ENCODE assay signal across 8 cellular contexts in the genomic region with DNA sequence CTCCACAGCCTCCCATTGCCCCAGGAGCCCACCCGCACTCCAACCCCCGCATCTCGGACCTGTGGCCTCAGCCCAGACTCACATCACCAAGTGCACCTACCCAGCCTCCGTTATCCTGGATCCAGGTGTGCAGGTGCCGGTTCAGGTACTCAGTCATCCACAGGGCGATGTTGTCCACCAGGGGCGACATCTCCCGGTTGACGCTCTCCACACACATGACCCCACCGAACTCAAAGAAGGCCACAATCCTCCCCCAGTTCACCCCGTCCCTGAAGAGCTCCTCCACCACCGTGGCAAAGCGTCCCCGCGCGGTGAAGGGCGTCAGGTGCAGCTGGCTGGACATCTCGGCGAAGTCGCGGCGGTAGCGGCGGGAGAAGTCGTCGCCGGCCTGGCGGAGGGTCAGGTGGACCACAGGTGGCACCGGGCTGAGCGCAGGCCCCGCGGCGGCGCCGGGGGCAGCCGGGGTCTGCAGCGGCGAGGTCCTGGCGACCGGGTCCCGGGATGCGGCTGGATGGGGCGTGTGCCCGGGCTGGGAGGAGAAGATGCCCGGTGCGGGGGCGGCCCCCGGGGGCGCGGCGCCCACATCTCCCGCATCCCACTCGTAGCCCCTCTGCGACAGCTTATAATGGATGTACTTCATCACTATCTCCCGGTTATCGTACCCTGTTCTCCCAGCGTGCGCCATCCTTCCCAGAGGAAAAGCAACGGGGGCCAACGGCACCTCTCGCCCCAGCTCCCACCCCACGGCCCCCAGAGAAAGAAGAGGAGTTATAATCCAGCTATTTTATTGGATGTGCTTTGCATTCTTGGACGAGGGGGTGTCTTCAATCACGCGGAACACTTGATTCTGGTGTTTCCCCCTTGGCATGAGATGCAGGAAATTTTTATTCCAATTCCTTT. TPM values are rescaled to one million over a fixed set of nuclear protein-coding genes. Genes with fewer than 3 reads are reported as not detected.
DNase-seq lines count a peak whose midpoint lies in the region; ATAC-seq and TF ChIP-seq lines count a peak whose summit lies in the region.

No MANE protein-coding gene starts in this region.

- peak overlapping the region; percentile 98 for H3K4me2 ChIP-seq in HCT116 (ENCODE audit: low read length)

- H2AFZ ChIP-seq in HCT116 (ENCODE audit: low read depth, low read length, poor library complexity, severe bottlenecking): no peak overlapping the region

- POLR2A ChIA-PET in HCT116 (lab: Charles Lee): no interaction called here

- H3K9ac ChIP-seq in HCT116 (ENCODE audit: low read length): no peak overlapping the region

- no peak for TF ChIP-seq RAD21 in HCT116 (IDR thresholded peaks at IDR 0.05; ENCODE audit: low read depth)

- TF ChIP-seq CTCF in GM12873 (IDR thresholded peaks at IDR 0.05; ENCODE audit: insufficient read depth, low read depth, low read length, missing control alignments) (peak; percentile 96), HCT116 (IDR thresholded peaks at IDR 0.05 in 2 of 3, conservative IDR thresholded peaks at IDR 0.05 in 1 of 3; ENCODE audit: borderline replicate concordance in 1 of 3, insufficient read depth in 1 of 3, low read depth in 2 of 3, low read length in 2 of 3) (no peak), choroid plexus epithelial cell (conservative IDR thresholded peaks at IDR 0.05; ENCODE audit: low read depth, low read length) (peak; percentile 60), lower lobe of right lung (IDR thresholded peaks at IDR 0.05) (peak; percentile 59)

- H3K27ac ChIP-seq in HCT116 (ENCODE audit: low read depth, low read length) (no peak overlapping the region), lower lobe of right lung (peak overlapping the region; percentile 51)

- no peaks in the 10 kb centered on the region for H3K9me2 ChIP-seq in HCT116 (ENCODE audit: insufficient read depth)

- H3K36me3 ChIP-seq in HCT116 (ENCODE audit: control insufficient read depth in 1 of 2, insufficient read depth in 2 of 2, low read length in 2 of 2) (no peaks in the 10 kb centered on the region), lower lobe of right lung (no peaks in the 10 kb centered on the region)

- H3K4me3 ChIP-seq in HCT116 (replicated peaks in 1 of 2; ENCODE audit: low read depth in 1 of 2, low read length in 2 of 2) (no peak overlapping the region), choroid plexus epithelial cell (ENCODE audit: low read depth, low read length) (peak overlapping the region; percentile 38), lower lobe of right lung (peak overlapping the region; percentile 73)

- CTCF ChIA-PET in HCT116 (lab: Charles Lee): interaction anchor here (1.7 kb wide), 1 partner anchor 186 kb away, joined by 4 read pairs; no protein-coding TSS in a partner anchor

- RAD21 ChIA-PET in HCT116 (lab: Charles Lee; ENCODE audit: low non-redundant PET in 1 of 2, low total read pairs in 2 of 2, uncharacterized antibody in 2 of 2, unreplicated experiment in 2 of 2): no interaction called here

- DNase-seq in HCT116 (ENCODE audit: low read depth, low spot score) (no peak), NCI-H146 (lab: John Stamatoyannopoulos, UW) (peak; percentile 97), choroid plexus epithelial cell (ENCODE audit: low read depth) (peak; percentile 12), lower lobe of right lung (peak; percentile 71), NCI-H1048 (lab: John Stamatoyannopoulos, UW) (no peak)
- peak; percentile 70 for DNase-seq in activated CD4-positive, alpha-beta T cell treated with anti-CD3 and anti-CD28 coated beads for 1 hour
- DNase-seq in stimulated activated CD8-positive, alpha-beta memory T cell treated with anti-CD3 and anti-CD28 coated beads, Interleukin-12 subunit alpha, Interleukin-12 subunit beta, amount 100 ng/mL, for 1 hour (ENCODE audit: low read depth): peak; percentile 66

- BruUV-seq in HCT116 (replicated peaks; lab: Mats Ljungman, UMichigan): no TSS peak

- ATAC-seq in HCT116: no peak
- peak; percentile 33 to 53 for ATAC-seq in lower lobe of right lung

- no peak for TF ChIP-seq POLR2A in HCT116 (IDR thresholded peaks at IDR 0.05; ENCODE audit: borderline replicate concordance, extremely low read depth, insufficient read depth, insufficient read length)

- H3K27me3 ChIP-seq in HCT116 (ENCODE audit: insufficient read depth, low read length) (0 out of 2 replicates have a peak, but pooled peaks cover 7% of the 10 kb centered on the region), lower lobe of right lung (ENCODE audit: low read depth) (no peaks in the 10 kb centered on the region)

- intact Hi-C loops in HCT116 (cut with micrococcal nuclease): no loop called here
- intact Hi-C loops in lower lobe of right lung (cut with DNase I): loop anchor here (10.0 kb wide), 1 partner anchor 73 kb away; no protein-coding TSS in a partner anchor

- no peaks in the 10 kb centered on the region for H3K9me3 ChIP-seq in HCT116 (ENCODE audit: control insufficient read depth in 1 of 2, insufficient read depth in 1 of 2, low read depth in 1 of 2, low read length in 2 of 2)
- no peaks in the 10 kb centered on the region for H3K9me3 ChIP-seq in lower lobe of right lung

- H4K20me1 ChIP-seq in HCT116 (ENCODE audit: insufficient read depth): no peaks in the 10 kb centered on the region

- no peaks in the 10 kb centered on the region for H3K79me2 ChIP-seq in HCT116 (ENCODE audit: insufficient read depth, low read length)

- peaks cover 5 to 24% of the 10 kb centered on the region in 2 experiments; a peak in 2 of 4 replicates for H3K4me1 ChIP-seq in HCT116 (ENCODE audit: control insufficient read depth in 1 of 2, insufficient read depth in 2 of 2, low read length in 2 of 2)
- H3K4me1 ChIP-seq in lower lobe of right lung: peaks cover 20% of the 10 kb centered on the region

TF ChIP-seq in HCT116, 20 proteins besides CTCF, POLR2A, EP300 and RAD21 (continues in another document):
- no peak for TF ChIP-seq SP1 (IDR thresholded peaks at IDR 0.05; ENCODE audit: low read depth)
- TF ChIP-seq POLR2AphosphoS5 (IDR thresholded peaks at IDR 0.05; ENCODE audit: low read depth, low read length): no peak
- no peak for TF ChIP-seq ZFX (IDR thresholded peaks at IDR 0.05)
- no peak for TF ChIP-seq ZNF274 (IDR thresholded peaks at IDR 0.05; ENCODE audit: low read depth, low read length)
- TF ChIP-seq ELF1 (IDR thresholded peaks at IDR 0.05; ENCODE audit: borderline replicate concordance, low read depth): no peak
- TF ChIP-seq, protein P1, sequence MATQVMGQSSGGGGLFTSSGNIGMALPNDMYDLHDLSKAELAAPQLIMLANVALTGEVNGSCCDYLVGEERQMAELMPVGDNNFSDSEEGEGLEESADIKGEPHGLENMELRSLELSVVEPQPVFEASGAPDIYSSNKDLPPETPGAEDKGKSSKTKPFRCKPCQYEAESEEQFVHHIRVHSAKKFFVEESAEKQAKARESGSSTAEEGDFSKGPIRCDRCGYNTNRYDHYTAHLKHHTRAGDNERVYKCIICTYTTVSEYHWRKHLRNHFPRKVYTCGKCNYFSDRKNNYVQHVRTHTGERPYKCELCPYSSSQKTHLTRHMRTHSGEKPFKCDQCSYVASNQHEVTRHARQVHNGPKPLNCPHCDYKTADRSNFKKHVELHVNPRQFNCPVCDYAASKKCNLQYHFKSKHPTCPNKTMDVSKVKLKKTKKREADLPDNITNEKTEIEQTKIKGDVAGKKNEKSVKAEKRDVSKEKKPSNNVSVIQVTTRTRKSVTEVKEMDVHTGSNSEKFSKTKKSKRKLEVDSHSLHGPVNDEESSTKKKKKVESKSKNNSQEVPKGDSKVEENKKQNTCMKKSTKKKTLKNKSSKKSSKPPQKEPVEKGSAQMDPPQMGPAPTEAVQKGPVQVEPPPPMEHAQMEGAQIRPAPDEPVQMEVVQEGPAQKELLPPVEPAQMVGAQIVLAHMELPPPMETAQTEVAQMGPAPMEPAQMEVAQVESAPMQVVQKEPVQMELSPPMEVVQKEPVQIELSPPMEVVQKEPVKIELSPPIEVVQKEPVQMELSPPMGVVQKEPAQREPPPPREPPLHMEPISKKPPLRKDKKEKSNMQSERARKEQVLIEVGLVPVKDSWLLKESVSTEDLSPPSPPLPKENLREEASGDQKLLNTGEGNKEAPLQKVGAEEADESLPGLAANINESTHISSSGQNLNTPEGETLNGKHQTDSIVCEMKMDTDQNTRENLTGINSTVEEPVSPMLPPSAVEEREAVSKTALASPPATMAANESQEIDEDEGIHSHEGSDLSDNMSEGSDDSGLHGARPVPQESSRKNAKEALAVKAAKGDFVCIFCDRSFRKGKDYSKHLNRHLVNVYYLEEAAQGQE (IDR thresholded peaks at IDR 0.05; ENCODE audit: low read depth): no peak
- no peak for TF ChIP-seq CEBPB (IDR thresholded peaks at IDR 0.05; ENCODE audit: low read depth)
- TF ChIP-seq, protein P2, sequence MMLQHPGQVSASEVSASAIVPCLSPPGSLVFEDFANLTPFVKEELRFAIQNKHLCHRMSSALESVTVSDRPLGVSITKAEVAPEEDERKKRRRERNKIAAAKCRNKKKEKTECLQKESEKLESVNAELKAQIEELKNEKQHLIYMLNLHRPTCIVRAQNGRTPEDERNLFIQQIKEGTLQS (IDR thresholded peaks at IDR 0.05): no peak
- TF ChIP-seq SRF (IDR thresholded peaks at IDR 0.05; ENCODE audit: low read depth): no peak
- TF ChIP-seq, protein P3, sequence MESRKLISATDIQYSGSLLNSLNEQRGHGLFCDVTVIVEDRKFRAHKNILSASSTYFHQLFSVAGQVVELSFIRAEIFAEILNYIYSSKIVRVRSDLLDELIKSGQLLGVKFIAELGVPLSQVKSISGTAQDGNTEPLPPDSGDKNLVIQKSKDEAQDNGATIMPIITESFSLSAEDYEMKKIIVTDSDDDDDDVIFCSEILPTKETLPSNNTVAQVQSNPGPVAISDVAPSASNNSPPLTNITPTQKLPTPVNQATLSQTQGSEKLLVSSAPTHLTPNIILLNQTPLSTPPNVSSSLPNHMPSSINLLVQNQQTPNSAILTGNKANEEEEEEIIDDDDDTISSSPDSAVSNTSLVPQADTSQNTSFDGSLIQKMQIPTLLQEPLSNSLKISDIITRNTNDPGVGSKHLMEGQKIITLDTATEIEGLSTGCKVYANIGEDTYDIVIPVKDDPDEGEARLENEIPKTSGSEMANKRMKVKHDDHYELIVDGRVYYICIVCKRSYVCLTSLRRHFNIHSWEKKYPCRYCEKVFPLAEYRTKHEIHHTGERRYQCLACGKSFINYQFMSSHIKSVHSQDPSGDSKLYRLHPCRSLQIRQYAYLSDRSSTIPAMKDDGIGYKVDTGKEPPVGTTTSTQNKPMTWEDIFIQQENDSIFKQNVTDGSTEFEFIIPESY (IDR thresholded peaks at IDR 0.05; ENCODE audit: extremely low read depth, insufficient replicate concordance, low read length): no peak
- no peak for TF ChIP-seq SIN3A (IDR thresholded peaks at IDR 0.05; ENCODE audit: low read depth)
- no peak for TF ChIP-seq EZH2 (IDR thresholded peaks at IDR 0.05)
- TF ChIP-seq, protein P4, sequence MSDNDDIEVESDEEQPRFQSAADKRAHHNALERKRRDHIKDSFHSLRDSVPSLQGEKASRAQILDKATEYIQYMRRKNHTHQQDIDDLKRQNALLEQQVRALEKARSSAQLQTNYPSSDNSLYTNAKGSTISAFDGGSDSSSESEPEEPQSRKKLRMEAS (IDR thresholded peaks at IDR 0.05): no peak

RNA-seq across cellular contexts. Expression of a gene that starts 1.3 kb away (rescaled TPM):
- total RNA-seq in HCT116 (2021; ENCODE audit: unreplicated experiment) (2.5 TPM), lower lobe of right lung (11.0 TPM)
- 0.37 and 0.44 TPM in 2 replicates for polyA plus RNA-seq in HCT116 (2012)

RNA-seq across cellular contexts. Expression of a gene that starts 48.8 kb away (rescaled TPM):
- total RNA-seq in HCT116 (2021; ENCODE audit: unreplicated experiment) (68.6 TPM), lower lobe of right lung (68.5 TPM)
- polyA plus RNA-seq in HCT116 (2012): 34.1 and 43.0 TPM in 2 replicates

Comparison
In these comparisons a context has a peak if more than half of its experiments do, and no peak if none do; other contexts are left out.
1. CTCF ChIP-seq: peak in GM12873 (single experiment), choroid plexus epithelial cell (single experiment) and lower lobe of right lung (single experiment); none in HCT116 (0 of 3).
2. DNase-seq: peak in NCI-H146 (single experiment), activated CD4-positive, alpha-beta T cell treated with anti-CD3 and anti-CD28 coated beads for 1 hour (single experiment), choroid plexus epithelial cell (single experiment), lower lobe of right lung (single experiment) and stimulated activated CD8-positive, alpha-beta memory T cell treated with anti-CD3 and anti-CD28 coated beads, Interleukin-12 subunit alpha, Interleukin-12 subunit beta, amount 100 ng/mL, for 1 hour (single experiment); none in HCT116 (single experiment) and NCI-H1048 (single experiment).
3. H3K4me3 ChIP-seq: peak in choroid plexus epithelial cell (single experiment) and lower lobe of right lung (single experiment); none in HCT116 (0 of 2).